In genomic region chr20:48880936-48881657, GRCh38 we compare ENCODE assay signal across 24 cellular contexts. TPM values are rescaled to one million over a fixed set of nuclear protein-coding genes. Genes with fewer than 3 reads are reported as not detected.
DNase-seq lines count a peak whose midpoint lies in the region; ATAC-seq, FAIRE-seq and TF ChIP-seq lines count a peak whose summit lies in the region.
"Had no signal": no experiment of that assay in that cellular context is flagged by ENCODE, and none has a peak within 500 bp of the region (broad histone marks: within the 10 kb centered on the region; RNA-seq: fewer than 3 reads in every experiment).

No MANE protein-coding gene starts in this region.

- no peaks in the 10 kb centered on the region for H3K9me3 ChIP-seq in A673 (ENCODE audit: low read depth, low read length, poor library complexity, severe bottlenecking)
- H3K9me3 ChIP-seq in SK-N-MC (ENCODE audit: low read depth, low read length) = no peaks in the 10 kb centered on the region; the same call in 1 of the 2 replicates
- no peaks in the 10 kb centered on the region for H3K9me3 ChIP-seq in pancreas
- H3K9me3 ChIP-seq: A549; BE2C; BLaER1 treated with 17β-estradiol and CSF1 and Interleukin-3, amounts not matched to agents 10 nM and 100 nM had no signal

- BruUV-seq in A673 (replicated peaks; lab: Mats Ljungman, UMichigan) = no TSS peak

- no peak overlapping the region for H3K9ac ChIP-seq in SK-N-MC (ENCODE audit: insufficient read length)
- H3K9ac ChIP-seq: BLaER1 treated with 17β-estradiol and CSF1 and Interleukin-3, amounts not matched to agents 10 nM and 100 nM had no signal

- POLR2A ChIA-PET in A673 (lab: Charles Lee; ENCODE audit: low non-redundant PET) = interaction anchor here (0.6 kb wide), 1 partner anchor 11 kb away, joined by 3 read pairs; no protein-coding TSS in a partner anchor

- H3K27me3 ChIP-seq in A673 (replicated peaks; ENCODE audit: insufficient read depth, low read depth, low read length, poor library complexity) = no peaks in the 10 kb centered on the region
- no peaks in the 10 kb centered on the region for H3K27me3 ChIP-seq in pancreas
- H3K27me3 ChIP-seq: BE2C; BLaER1 treated with 17β-estradiol and CSF1 and Interleukin-3, amounts not matched to agents 10 nM and 100 nM had no signal

- no peaks in the 10 kb centered on the region for H3K36me3 ChIP-seq in A673 (ENCODE audit: insufficient read depth, low read length, poor library complexity, severe bottlenecking)
- no peaks in the 10 kb centered on the region; the same call in 1 of the 2 replicates for H3K36me3 ChIP-seq in SK-N-MC (ENCODE audit: insufficient read depth, low read length)
- H3K36me3 ChIP-seq in pancreas = no peaks in the 10 kb centered on the region
- H3K36me3 ChIP-seq: BE2C; BLaER1 treated with 17β-estradiol and CSF1 and Interleukin-3, amounts not matched to agents 10 nM and 100 nM had no signal

- FAIRE-seq in pancreas (lab: Jason Lieb, UNC) = no peak
- FAIRE-seq: A549, D721Med, GM12891, GM18507 had no signal

- H3K4me3 ChIP-seq in A673 (ENCODE audit: low read depth, low read length, poor library complexity, severe bottlenecking) = no peak overlapping the region
- H3K4me3 ChIP-seq in SK-N-MC = no peak overlapping the region
- H3K4me3 ChIP-seq in fibroblast of pulmonary artery (replicated peaks; ENCODE audit: low read depth, low read length) = no peak overlapping the region
- no peak overlapping the region for H3K4me3 ChIP-seq in pancreas
- H3K4me3 ChIP-seq: A549; BLaER1 treated with 17β-estradiol and CSF1 and Interleukin-3, amounts not matched to agents 10 nM and 100 nM; GM23338 had no signal

- peaks cover 28% of the 10 kb centered on the region for H3K4me1 ChIP-seq in A673 (ENCODE audit: insufficient read depth, low read length, poor library complexity, severe bottlenecking)
- no peaks in the 10 kb centered on the region for H3K4me1 ChIP-seq in pancreas

- TF ChIP-seq CTCF in A673 (conservative IDR thresholded peaks at IDR 0.05; ENCODE audit: low read depth, low read length) (no peak), fibroblast of pulmonary artery (IDR thresholded peaks at IDR 0.05; ENCODE audit: low read length, missing control alignments) (no peak), pancreas (IDR thresholded peaks at IDR 0.05) (no peak)

- 81 to 89% methylated on average over 7 of the region's 7 CpGs for WGBS in pancreas, 2 donors

- H3K27ac ChIP-seq in A673 (ENCODE audit: low read depth, low read length, poor library complexity, severe bottlenecking) = peak overlapping the region; percentile 78
- peak overlapping the region; percentile 98; the same call in 1 of the 2 replicates for H3K27ac ChIP-seq in SK-N-MC
- no peak overlapping the region for H3K27ac ChIP-seq in pancreas
- H3K27ac ChIP-seq: A549; BLaER1 treated with 17β-estradiol and CSF1 and Interleukin-3, amounts not matched to agents 10 nM and 100 nM had no signal

- CTCF ChIA-PET in A673 (lab: Charles Lee) = no interaction called here

- no peak for ATAC-seq in GM18511 (IDR thresholded peaks at IDR 0.05; ENCODE audit: unreplicated experiment)
- ATAC-seq in HG02852 (IDR thresholded peaks at IDR 0.05; ENCODE audit: unreplicated experiment) = no peak
- ATAC-seq in pancreas = no peak
- ATAC-seq: A549, GM23338, HCT116 had no signal

- intact Hi-C loops in A673 (cut with micrococcal nuclease; ENCODE audit: unreplicated experiment) (no loop called here), pancreas (cut with DNase I) (no loop called here)

- no peak for DNase-seq in A673 (ENCODE audit: low spot score)
- DNase-seq in Ammon's horn (ENCODE audit: low spot score) = peak; percentile 46
- DNase-seq in SK-N-MC (ENCODE audit: low read depth, low spot score) = no peak
- peak; percentile 45 for DNase-seq in fibroblast of pulmonary artery (ENCODE audit: low read depth)
- DNase-seq in pancreas = no peak
- DNase-seq in GM19240 (ENCODE audit: insufficient read length, low spot score) = no peak
- DNase-seq: 8988T; BE2C; CD4-positive, alpha-beta T cell; CD8-positive, alpha-beta memory T cell; DMS 273 treated with DMSO at 0.1 percent for 48 hours; DMS79; GF-D8; H9; HFFc6 had no signal

RNA-seq across cellular contexts. Expression of gene ARFGEF2, which starts 40.4 kb away (rescaled TPM):
- total RNA-seq in A673 (2021) (23.5 and 26.1 TPM in 2 replicates), pancreas (10 to 100 TPM; 20.9 to 26.2 (median 23.6) TPM)
- polyA plus RNA-seq in pancreas = 10 to 100 TPM in 1 of 2 donors, 1 to 10 TPM in 1; 6.9 to 10.1 TPM

RNA-seq across cellular contexts. Expression of gene PREX1, which starts 53.3 kb away (rescaled TPM):
- 145 and 174 TPM in 2 replicates for total RNA-seq in A673 (2021)
- total RNA-seq in pancreas = 10 to 100 TPM in 1 of 6 donors, 1 to 10 TPM in 5; 1.5 to 13.2 (median 4.6) TPM
- polyA plus RNA-seq in pancreas = 10 to 100 TPM in 1 of 2 donors, 1 to 10 TPM in 1; 6.9 to 10.9 TPM

Comparison
In these comparisons a context has a peak if more than half of its experiments do, and no peak if none do; other contexts are left out.
1. DNase-seq: peak in Ammon's horn (single experiment) and fibroblast of pulmonary artery (single experiment); none in A673 (single experiment), SK-N-MC (single experiment), pancreas (0 of 6) and GM19240 (single experiment).
2. H3K27ac ChIP-seq: peak in A673 (single experiment) and SK-N-MC (single experiment); none in pancreas (0 of 4).
3. RNA of gene PREX1, which starts 53.3 kb away (total RNA-seq): 145 to 174 TPM in A673; 1.5 to 13.2 TPM in pancreas; every median in the first group is over 10 times any median in the second.